ENCODE assay signal across 9 cellular contexts in the genomic region with DNA sequence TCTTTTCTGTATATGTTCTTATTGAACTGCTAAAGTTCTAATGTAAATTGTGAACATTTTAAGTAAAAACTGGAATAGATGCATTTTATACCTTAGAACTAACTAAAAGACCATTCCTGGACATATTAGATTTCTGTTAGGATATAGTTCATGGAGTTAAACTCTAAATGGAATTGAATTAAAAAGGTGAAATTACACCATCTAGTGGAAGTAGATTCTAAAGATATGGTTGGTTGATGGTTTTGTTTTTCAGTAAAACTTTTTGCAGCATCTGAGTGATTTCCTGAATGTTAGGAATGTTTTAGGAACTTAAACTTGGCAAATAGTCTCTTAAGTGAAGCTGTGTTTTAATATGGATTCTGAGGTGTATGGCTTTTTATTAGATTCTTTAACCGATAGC.
DNase-seq lines count a peak whose midpoint lies in the region; ATAC-seq and TF ChIP-seq lines count a peak whose summit lies in the region.
"Had no signal": no experiment of that assay in that cellular context is flagged by ENCODE, and none has a peak within 500 bp of the region (broad histone marks: within the 10 kb centered on the region; RNA-seq: fewer than 3 reads in every experiment).

No MANE protein-coding gene starts in this region.

- H3K36me3 ChIP-seq in BE2C, result no peaks in the 10 kb centered on the region

- H3K4me3 ChIP-seq in cardiac fibroblast (replicated peaks in 1 of 2; ENCODE audit: low read depth in 2 of 2, low read length in 2 of 2), result no peak overlapping the region
- H3K4me3 ChIP-seq in BE2C (ENCODE audit: low read depth, low read length), result no peak overlapping the region
- H3K4me3 ChIP-seq in coronary artery, result no peak overlapping the region

- no peak overlapping the region for H3K27ac ChIP-seq in coronary artery

- no peak overlapping the region for H3K27ac Mint-ChIP-seq in CD14-positive monocyte

- peaks cover 24 to 42% of the 10 kb centered on the region in 2 donors for H3K36me3 Mint-ChIP-seq in CD14-positive monocyte

- no peaks in the 10 kb centered on the region for H3K4me1 Mint-ChIP-seq in CD14-positive monocyte

- intact Hi-C loops in CD14-positive monocyte (cut with micrococcal nuclease), result no loop called here

- H3K9me3 ChIP-seq in BE2C, result no peaks in the 10 kb centered on the region

- ATAC-seq in GM21447 (IDR thresholded peaks at IDR 0.05; ENCODE audit: unreplicated experiment), result no peak

- no peak for DNase-seq in CD14-positive monocyte (ENCODE audit: low spot score)
- peak; percentile 20 for DNase-seq in LHCN-M2 (ENCODE audit: low read depth)
- DNase-seq in cardiac fibroblast (ENCODE audit: low read depth in 2 of 2), result peak; percentile 41 to 52
- peak; percentile 30 to 58 for DNase-seq in lung microvascular endothelial cell (ENCODE audit: low read depth in 2 of 2)
- no peak for DNase-seq in BE2C
- no peak for DNase-seq in coronary artery (ENCODE audit: low spot score)
- DNase-seq in NCI-H82 (lab: John Stamatoyannopoulos, UW), result no peak
- DNase-seq: NCI-H774 had no signal

- peak; percentile 14 for TF ChIP-seq CTCF in CD14-positive monocyte (IDR thresholded peaks at IDR 0.05)
- TF ChIP-seq CTCF in cardiac fibroblast (IDR thresholded peaks at IDR 0.05; ENCODE audit: low read depth, low read length), result no peak
- TF ChIP-seq CTCF in BE2C (IDR thresholded peaks at IDR 0.05; ENCODE audit: low read depth, low read length), result no peak
- TF ChIP-seq CTCF in coronary artery (IDR thresholded peaks at IDR 0.05), result no peak

- H3K4me1 ChIP-seq in BE2C, result no peaks in the 10 kb centered on the region

- peaks cover 7 to 13% (median 11%) of the 10 kb centered on the region in 7 donors for H3K9me3 Mint-ChIP-seq in CD14-positive monocyte

- H3K4me3 Mint-ChIP-seq in CD14-positive monocyte, result no peak overlapping the region

- no peaks in the 10 kb centered on the region for H3K27me3 ChIP-seq in BE2C

- H3K27me3 Mint-ChIP-seq in CD14-positive monocyte (ENCODE audit: low read depth in 3 of 3), result no peaks in the 10 kb centered on the region

Comparison
In these comparisons a context has a peak if more than half of its experiments do, and no peak if none do; other contexts are left out.
1. DNase-seq: peak in LHCN-M2 (single experiment), cardiac fibroblast (2 of 2) and lung microvascular endothelial cell (2 of 2); none in CD14-positive monocyte (single experiment), BE2C (single experiment), coronary artery (single experiment) and NCI-H82 (single experiment).